ENCODE assay signal across 9 cellular contexts in genomic region chr6:28673800-28674671, GRCh38.
DNase-seq lines count a peak whose midpoint lies in the region; ATAC-seq, FAIRE-seq and TF ChIP-seq lines count a peak whose summit lies in the region.
"Had no signal": no experiment of that assay in that cellular context is flagged by ENCODE, and none has a peak within 500 bp of the region (broad histone marks: within the 10 kb centered on the region; RNA-seq: fewer than 3 reads in every experiment).

No MANE protein-coding gene starts in this region.

- peak overlapping the region; percentile 41 for H3K4me3 ChIP-seq in RWPE2 (ENCODE audit: severe bottlenecking)
- H3K4me3 ChIP-seq in body of pancreas = no peak overlapping the region

- H3K4me1 ChIP-seq in RWPE2 (ENCODE audit: insufficient read depth, poor library complexity, severe bottlenecking) (peaks cover 2% of the 10 kb centered on the region), body of pancreas (peaks cover 9% of the 10 kb centered on the region)

- ATAC-seq in RWPE2 (ENCODE audit: low read depth) = peak; percentile 85
- no peak for ATAC-seq in body of pancreas
- peak; percentile 85 for ATAC-seq in stimulated activated naive CD8-positive, alpha-beta T cell treated with anti-CD3 and anti-CD28 coated beads, Interleukin-15, Interleukin-2, amounts not matched to agents 100 U/mL and 50 U/mL, for 24 hours
- ATAC-seq in HG03460 (IDR thresholded peaks at IDR 0.05; ENCODE audit: unreplicated experiment) = no peak
- ATAC-seq in HG03521 (IDR thresholded peaks at IDR 0.05; ENCODE audit: unreplicated experiment) = no peak

- no peak for TF ChIP-seq POLR2A in body of pancreas (IDR thresholded peaks at IDR 0.05)

- peak; percentile 44 for FAIRE-seq in HTR-8/SVneo (lab: Jason Lieb, UNC)

- H3K36me3 ChIP-seq in RWPE2 (ENCODE audit: low read depth) (no peaks in the 10 kb centered on the region), body of pancreas (replicated peaks in 1 of 2; ENCODE audit: insufficient read depth in 1 of 2, low read depth in 2 of 2) (no peaks in the 10 kb centered on the region)

- CTCF ChIA-PET in Calu3 (lab: Charles Lee) = interaction anchor here (0.6 to 1.4 kb wide), 4 partner anchors 54 to 1112 kb away, joined by 3 to 6 read pairs (median 3); no protein-coding TSS in a partner anchor

- peak overlapping the region; percentile 88 for H3K4me3 Mint-ChIP-seq in Calu3 (ENCODE audit: low read depth, unreplicated experiment)

- BruUV-seq in Calu3 (replicated peaks; lab: Mats Ljungman, UMichigan) = no TSS peak

- no peaks in the 10 kb centered on the region for H3K9me3 Mint-ChIP-seq in Calu3 (ENCODE audit: low read depth, unreplicated experiment)

- H3K27me3 ChIP-seq in RWPE2 (ENCODE audit: insufficient read depth, poor library complexity, severe bottlenecking) = no peaks in the 10 kb centered on the region
- peaks cover 0 to 18% of the 10 kb centered on the region in 2 donors for H3K27me3 ChIP-seq in body of pancreas

- H3K27ac Mint-ChIP-seq in Calu3 (ENCODE audit: unreplicated experiment) = peak overlapping the region; percentile 73

- H3K4me1 Mint-ChIP-seq in Calu3 (ENCODE audit: low read depth, unreplicated experiment) = peaks cover 16% of the 10 kb centered on the region

- H3K27ac ChIP-seq in RWPE2 (ENCODE audit: poor library complexity, severe bottlenecking) (no peak overlapping the region), body of pancreas (no peak overlapping the region)
- H3K27ac ChIP-seq: VCaP had no signal

- peaks cover 14% of the 10 kb centered on the region for H3K36me3 Mint-ChIP-seq in Calu3 (ENCODE audit: insufficient read depth, unreplicated experiment)

- H3K27me3 Mint-ChIP-seq in Calu3 (ENCODE audit: unreplicated experiment) = peaks cover 8% of the 10 kb centered on the region

- TF ChIP-seq CTCF in Calu3 (IDR thresholded peaks at IDR 0.05; ENCODE audit: unreplicated experiment) (no peak), RWPE2 (IDR thresholded peaks at IDR 0.05; ENCODE audit: poor library complexity, severe bottlenecking) (no peak), body of pancreas (IDR thresholded peaks at IDR 0.05) (no peak)

- WGBS in body of pancreas, 2 donors = 2 to 3% methylated on average over 42 to 44 of the region's 44 CpGs

- H3K9me3 ChIP-seq in RWPE2 (ENCODE audit: severe bottlenecking) = no peaks in the 10 kb centered on the region
- H3K9me3 ChIP-seq in body of pancreas = no peaks in the 10 kb centered on the region

- DNase-seq in Calu3 (peak; percentile 75), HTR-8/SVneo (ENCODE audit: insufficient read length, low spot score) (peak; percentile 66), RWPE2 (ENCODE audit: low spot score) (no peak), body of pancreas (peak in 3 of 4 donors; percentile 10 to 32 (median 14)), medulla oblongata (ENCODE audit: extremely low spot score) (peak; percentile 4)
- DNase-seq in stimulated activated naive CD8-positive, alpha-beta T cell treated with anti-CD3 and anti-CD28 coated beads, Interleukin-15, Interleukin-2, amounts not matched to agents 100 U/mL and 50 U/mL, for 24 hours = peak; percentile 76

- intact Hi-C loops in Calu3 (cut with micrococcal nuclease; ENCODE audit: unreplicated experiment) = no loop called here
- intact Hi-C loops in body of pancreas (cut with DNase I) = no loop called here

Comparison
In these comparisons a context has a peak if more than half of its experiments do, and no peak if none do; other contexts are left out.
1. ATAC-seq: peak in RWPE2 (single experiment) and stimulated activated naive CD8-positive, alpha-beta T cell treated with anti-CD3 and anti-CD28 coated beads, Interleukin-15, Interleukin-2, amounts not matched to agents 100 U/mL and 50 U/mL, for 24 hours (single experiment); none in body of pancreas (single experiment), HG03460 (single experiment) and HG03521 (single experiment).